ENCODE assay signal across 10 cellular contexts in genomic region chr4:54092405-54092759, GRCh38. TPM values are rescaled to one million over a fixed set of nuclear protein-coding genes. Genes with fewer than 3 reads are reported as not detected.
A peak's percentile ranks its signal among the peaks of the same experiment; 100 is the strongest.
DNase-seq lines count a peak whose midpoint lies in the region; ATAC-seq and TF ChIP-seq lines count a peak whose summit lies in the region.
"Had no signal": no experiment of that assay in that cellular context is flagged by ENCODE, and none has a peak within 500 bp of the region (broad histone marks: within the 10 kb centered on the region; RNA-seq: fewer than 3 reads in every experiment).

No MANE protein-coding gene starts in this region.

- H3K27ac ChIP-seq in angular gyrus (ENCODE audit: low read depth, low read length) (peak overlapping the region; percentile 35), right lobe of liver (peak overlapping the region; percentile 84 to 95 (median 85)), thymus (ENCODE audit: low read depth) (no peak overlapping the region), RWPE1 (no peak overlapping the region; the same call in 1 of the 2 replicates)
- H3K27ac ChIP-seq: foreskin keratinocyte had no signal

- POLR2A ChIA-PET in RWPE1 (lab: Yijun Ruan, JAX; ENCODE audit: low non-redundant PET), result no interaction called here

- peaks cover 0 to 3% of the 10 kb centered on the region in 2 donors for H3K36me3 Mint-ChIP-seq in activated T-cell treated with anti-CD3 and anti-CD28 coated beads, Interleukin-2, amount 50 U/mL, for 72 hours (ENCODE audit: insufficient read depth in 2 of 2)

- peaks cover 0 to 9% (median 0%) of the 10 kb centered on the region in 4 donors for H3K4me1 ChIP-seq in right lobe of liver
- peaks cover 4% of the 10 kb centered on the region for H3K4me1 ChIP-seq in thymus (ENCODE audit: control insufficient read depth, insufficient read depth, low read length)
- H3K4me1 ChIP-seq: foreskin keratinocyte had no signal

- intact Hi-C loops in right lobe of liver (cut with DNase I), result no loop called here

- peak overlapping the region; percentile 40 to 63 (median 57) for H3K4me3 ChIP-seq in right lobe of liver
- peak overlapping the region; percentile 47 for H3K4me3 ChIP-seq in thymus (ENCODE audit: low read length)

- CTCF ChIA-PET in RWPE1 (lab: Yijun Ruan, JAX), result no interaction called here

- no peaks in the 10 kb centered on the region for H3K36me3 ChIP-seq in right lobe of liver
- no peaks in the 10 kb centered on the region for H3K36me3 ChIP-seq in thymus (ENCODE audit: control insufficient read depth, insufficient read depth)

- TF ChIP-seq CTCF in right lobe of liver (IDR thresholded peaks at IDR 0.05), result no peak
- TF ChIP-seq CTCF in RWPE1 (conservative IDR thresholded peaks at IDR 0.05; ENCODE audit: low read depth), result no peak

- H3K4me1 Mint-ChIP-seq in activated T-cell treated with anti-CD3 and anti-CD28 coated beads, Interleukin-2, amount 50 U/mL, for 72 hours (ENCODE audit: low read depth), result peaks cover 38% of the 10 kb centered on the region

- TF ChIP-seq POLR2A in right lobe of liver (IDR thresholded peaks at IDR 0.05), result no peak

- WGBS in right lobe of liver (ENCODE audit: insufficient coverage, low coverage, low lambda C conversion rate, missing lambda C conversion rate), result 18% methylated on average over 6 of the region's 6 CpGs
- WGBS in thymus, result 11% methylated on average over 6 of the region's 6 CpGs

- DNase-seq in activated T-cell treated with anti-CD3 and anti-CD28 coated beads, Interleukin-2, amount 50 U/mL, for 72 hours, result no peak
- DNase-seq in activated T-cell treated with anti-CD3 and anti-CD28 coated beads, Interleukin-2, amount 50 U/mL, for 1 hour, result no peak
- DNase-seq in right lobe of liver, result no peak
- no peak for DNase-seq in RWPE1 (ENCODE audit: low spot score)
- no peak for DNase-seq in dedifferentiated amniotic fluid mesenchymal stem cell (ENCODE audit: extremely low spot score)
- no peak for DNase-seq in COLO829 (ENCODE audit: low spot score)
- DNase-seq: DMS 273 treated with DMSO at 0.1 percent for 48 hours had no signal

- no peaks in the 10 kb centered on the region for H3K9me3 Mint-ChIP-seq in activated T-cell treated with anti-CD3 and anti-CD28 coated beads, Interleukin-2, amount 50 U/mL, for 72 hours

- H3K4me3 Mint-ChIP-seq in activated T-cell treated with anti-CD3 and anti-CD28 coated beads, Interleukin-2, amount 50 U/mL, for 72 hours, result peak overlapping the region; percentile 85 to 91

- H3K9me3 ChIP-seq in right lobe of liver, result no peaks in the 10 kb centered on the region
- H3K9me3 ChIP-seq in thymus (ENCODE audit: control insufficient read depth), result peaks cover 2% of the 10 kb centered on the region

- ATAC-seq in activated T-cell treated with anti-CD3 and anti-CD28 coated beads, Interleukin-2, amount 50 U/mL, for 72 hours (replicated peaks in 1 of 2), result no peak
- ATAC-seq in right lobe of liver, result no peak

- H3K27me3 Mint-ChIP-seq in activated T-cell treated with anti-CD3 and anti-CD28 coated beads, Interleukin-2, amount 50 U/mL, for 72 hours (ENCODE audit: low read depth), result peaks cover 83% of the 10 kb centered on the region

- H3K27ac Mint-ChIP-seq in activated T-cell treated with anti-CD3 and anti-CD28 coated beads, Interleukin-2, amount 50 U/mL, for 72 hours, result no peak overlapping the region

- H3K27me3 ChIP-seq in right lobe of liver, result no peaks in the 10 kb centered on the region
- peaks cover 72% of the 10 kb centered on the region for H3K27me3 ChIP-seq in thymus (ENCODE audit: control insufficient read depth, insufficient read depth)

RNA-seq across cellular contexts. Expression of gene GSX2, which starts 7.6 kb away (rescaled TPM):
- total RNA-seq in activated T-cell treated with anti-CD3 and anti-CD28 coated beads, Interleukin-2, amount 50 U/mL, for 72 hours, result not detected
- not detected for total RNA-seq in right lobe of liver
- polyA plus RNA-seq in thymus, result 0.14 TPM
- total RNA-seq: foreskin keratinocyte had no signal
- polyA plus RNA-seq: foreskin keratinocyte had no signal

RNA-seq across cellular contexts. Expression of gene CHIC2, which starts 28.0 kb away (rescaled TPM):
- total RNA-seq in activated T-cell treated with anti-CD3 and anti-CD28 coated beads, Interleukin-2, amount 50 U/mL, for 72 hours, result 10 to 100 TPM; 22.9 to 31.1 TPM
- total RNA-seq in right lobe of liver, result 10 to 100 TPM in 4 of 6 experiments, 1 to 10 TPM in 2; 8.4 to 22.9 (median 15.3) TPM
- polyA plus RNA-seq in thymus, result 25.9 TPM

Comparison
In these comparisons a context has a peak if more than half of its experiments do, and no peak if none do; other contexts are left out.
1. H3K27ac ChIP-seq: peak in angular gyrus (single experiment) and right lobe of liver (3 of 3); none in thymus (single experiment) and RWPE1 (single experiment).